Comparison of ENCODE assay signal across 8 cellular contexts in the genomic region with DNA sequence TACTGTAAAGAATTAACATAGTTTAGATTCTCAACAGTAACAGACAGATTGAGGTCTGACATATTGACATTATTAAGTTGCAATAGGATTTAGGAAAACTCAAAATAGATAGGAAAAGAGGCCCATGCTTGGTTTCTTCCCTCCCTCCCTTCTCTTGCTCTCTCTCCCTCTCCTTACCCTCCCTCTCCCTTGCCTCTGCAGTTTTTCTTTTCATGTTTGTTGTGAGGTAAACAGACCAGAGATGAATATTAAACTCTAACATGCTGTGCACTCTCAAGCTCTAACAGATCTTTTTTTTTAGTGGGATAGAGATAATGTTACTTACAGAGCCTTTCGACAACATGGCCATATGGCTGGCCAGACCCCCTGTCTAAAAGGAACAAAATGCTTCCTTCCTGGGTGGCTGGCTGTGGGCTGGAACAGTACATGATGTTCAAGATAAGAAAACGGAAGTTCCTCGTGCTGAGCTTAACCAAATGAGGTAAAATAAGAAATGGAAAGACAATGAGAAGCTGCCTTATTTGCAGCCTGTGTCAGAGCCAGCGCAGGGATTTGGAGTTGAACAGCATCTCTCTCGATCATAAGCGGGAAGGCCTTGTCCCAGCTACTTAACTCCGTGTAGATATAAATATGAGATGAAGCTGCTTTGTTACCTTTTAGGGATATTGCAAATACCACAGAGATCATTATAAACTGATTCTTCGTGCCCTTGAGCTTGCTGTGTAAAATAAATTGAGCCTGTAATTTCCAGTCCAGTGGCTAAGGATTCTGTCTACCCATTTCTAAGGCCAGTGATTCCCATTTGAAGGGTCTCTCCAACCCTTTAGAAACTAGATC.
DNase-seq lines count a peak whose midpoint lies in the region; ATAC-seq, FAIRE-seq and TF ChIP-seq lines count a peak whose summit lies in the region.

No MANE protein-coding gene starts in this region.

- H3K9me3 Mint-ChIP-seq in GM23338, result no peaks in the 10 kb centered on the region

- no peaks in the 10 kb centered on the region for H3F3A ChIP-seq in GM23338 (replicated peaks; ENCODE audit: low read depth)

- H3K27me3 ChIP-seq in GM23338 (ENCODE audit: insufficient read depth), result no peaks in the 10 kb centered on the region

- H4K20me1 ChIP-seq in GM23338 (replicated peaks; ENCODE audit: insufficient read depth), result no peaks in the 10 kb centered on the region

- H2AFZ ChIP-seq in GM23338, result 0 out of 2 replicates have a peak overlapping the region, but pooled peaks have one; percentile 76

- no peak for DNase-seq in GM23338 (ENCODE audit: low spot score)
- DNase-seq in SIG-M5 treated with dmso at 0.1 percent for 504 hours (lab: John Stamatoyannopoulos, UW; ENCODE audit: unreplicated experiment), result peak; percentile 89
- DNase-seq in putamen (ENCODE audit: low spot score), result peak; percentile 29
- DNase-seq in NCI-H345 (lab: John Stamatoyannopoulos, UW), result no peak

- 0 out of 3 replicates have a peak, but pooled peaks cover 5% of the 10 kb centered on the region for H3K4me1 Mint-ChIP-seq in GM23338

- no peaks in the 10 kb centered on the region; the same call in 1 of the 2 replicates for H3K9me2 ChIP-seq in GM23338 (ENCODE audit: insufficient read depth)

- no peak for ATAC-seq in GM23338
- no peak for ATAC-seq in HG02642 (IDR thresholded peaks at IDR 0.05; ENCODE audit: poor library complexity, unreplicated experiment)
- no peak for ATAC-seq in HG02588 (IDR thresholded peaks at IDR 0.05; ENCODE audit: unreplicated experiment)
- no peak for ATAC-seq in HG03095 (IDR thresholded peaks at IDR 0.05; ENCODE audit: unreplicated experiment)

- H3K36me3 ChIP-seq in GM23338 (ENCODE audit: insufficient read depth), result no peaks in the 10 kb centered on the region

- no peak overlapping the region for H3K4me2 ChIP-seq in GM23338

- no peaks in the 10 kb centered on the region for H3K36me3 Mint-ChIP-seq in GM23338 (ENCODE audit: low read depth)

- H3K4me1 ChIP-seq in GM23338 (ENCODE audit: insufficient read depth), result no peaks in the 10 kb centered on the region

- FAIRE-seq in endometrium (lab: Jason Lieb, UNC), result peak; percentile 31

- H3K27me3 Mint-ChIP-seq in GM23338 (ENCODE audit: insufficient read depth, low read depth, poor library complexity), result peaks cover 1% of the 10 kb centered on the region

- H3K4me3 ChIP-seq in GM23338, result no peak overlapping the region

- TF ChIP-seq CTCF in GM23338 (conservative IDR thresholded peaks at IDR 0.05; ENCODE audit: low read depth in 2 of 2), result no peak

- H3K27ac Mint-ChIP-seq in GM23338, result no peak overlapping the region

- H3K27ac ChIP-seq in GM23338 (ENCODE audit: low read depth), result no peak overlapping the region

- no peaks in the 10 kb centered on the region for H3K79me2 ChIP-seq in GM23338 (replicated peaks; ENCODE audit: insufficient read depth)

- no peak overlapping the region for H3K4me3 Mint-ChIP-seq in GM23338

TF ChIP-seq in GM23338, 12 proteins besides CTCF, POLR2A, EP300 and RAD21:
- TF ChIP-seq POLR2AphosphoS5 (IDR thresholded peaks at IDR 0.05; ENCODE audit: low read depth) (no peak), EZH2phosphoT487 (IDR thresholded peaks at IDR 0.05; ENCODE audit: unreplicated experiment) (no peak), NANOG (IDR thresholded peaks at IDR 0.05; ENCODE audit: borderline replicate concordance) (no peak), STAT1 (IDR thresholded peaks at IDR 0.05; ENCODE audit: unreplicated experiment) (no peak), CREB1 (CRISPR knock-in tag; IDR thresholded peaks at IDR 0.05; ENCODE audit: low read depth) (no peak)

Comparison
In these comparisons a context has a peak if more than half of its experiments do, and no peak if none do; other contexts are left out.
1. DNase-seq: peak in SIG-M5 treated with dmso at 0.1 percent for 504 hours (single experiment) and putamen (single experiment); none in GM23338 (single experiment) and NCI-H345 (single experiment).